Comparison of ENCODE assay signal across 13 cellular contexts in the genomic region with DNA sequence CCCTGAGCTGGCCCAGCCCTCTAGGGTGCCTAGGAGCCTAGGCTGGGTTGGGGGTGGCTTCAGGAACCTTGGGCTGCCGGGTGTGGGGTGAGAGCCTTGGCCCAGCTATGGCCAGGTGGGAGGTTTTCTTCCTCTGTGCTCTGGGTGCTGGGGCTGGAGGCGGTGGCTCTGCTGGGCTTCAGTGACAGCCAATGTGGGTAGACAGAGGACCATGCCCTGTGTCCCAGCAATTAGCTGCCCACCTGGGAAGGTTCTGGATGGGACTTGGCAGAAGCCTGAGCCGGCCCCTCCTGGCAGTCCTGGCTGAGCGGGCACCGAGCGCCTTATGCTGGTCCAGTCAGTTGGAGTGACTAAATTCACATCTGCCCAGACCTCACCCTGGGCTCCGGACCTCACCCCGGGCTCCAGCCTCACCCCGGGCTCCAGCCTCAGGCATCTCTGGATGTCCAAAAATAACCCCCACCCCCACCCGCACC. TPM values are rescaled to one million over a fixed set of nuclear protein-coding genes. Genes with fewer than 3 reads are reported as not detected.
DNase-seq lines count a peak whose midpoint lies in the region; ATAC-seq and TF ChIP-seq lines count a peak whose summit lies in the region.
"Had no signal": no experiment of that assay in that cellular context is flagged by ENCODE, and none has a peak within 500 bp of the region (broad histone marks: within the 10 kb centered on the region; RNA-seq: fewer than 3 reads in every experiment).

No MANE protein-coding gene starts in this region.

- no peak overlapping the region for H3K27ac ChIP-seq in CD8-positive, alpha-beta T cell (ENCODE audit: low read depth, low read length)
- no peak overlapping the region for H3K27ac ChIP-seq in SK-N-MC
- no peak overlapping the region for H3K27ac ChIP-seq in right atrium auricular region
- H3K27ac ChIP-seq in parathyroid adenoma = no peak overlapping the region

- no peaks in the 10 kb centered on the region for H3K36me3 Mint-ChIP-seq in CD8-positive, alpha-beta T cell

- H3K4me2 ChIP-seq in parathyroid adenoma (ENCODE audit: low read length) = no peak overlapping the region

- no peaks in the 10 kb centered on the region for H3K4me1 Mint-ChIP-seq in CD8-positive, alpha-beta T cell (ENCODE audit: low read depth)

- POLR2A ChIA-PET in CD8-positive, alpha-beta T cell (lab: Charles Lee) = no interaction called here

- no peaks in the 10 kb centered on the region for H3K9me3 Mint-ChIP-seq in CD8-positive, alpha-beta T cell

- no peaks in the 10 kb centered on the region for H3K36me3 ChIP-seq in CD8-positive, alpha-beta T cell (ENCODE audit: insufficient read depth, low read length)
- H3K36me3 ChIP-seq in SK-N-MC (ENCODE audit: insufficient read depth, low read length) (no peaks in the 10 kb centered on the region), right atrium auricular region (no peaks in the 10 kb centered on the region), parathyroid adenoma (ENCODE audit: control insufficient read depth, insufficient read depth, low read length) (no peaks in the 10 kb centered on the region)
- H3K36me3 ChIP-seq: breast epithelium, HAP-1 had no signal

- no peak for DNase-seq in CD8-positive, alpha-beta T cell
- DNase-seq in SK-N-MC (ENCODE audit: low read depth, low spot score) (no peak), right atrium auricular region (ENCODE audit: low spot score) (peak; percentile 58), GM19240 (ENCODE audit: insufficient read length, low spot score) (no peak), RKO (ENCODE audit: low spot score) (no peak)
- DNase-seq: DMS 273 treated with DMSO at 0.1 percent for 48 hours, NCI-H524 treated with DMSO at 0.1 percent for 48 hours had no signal

- no peaks in the 10 kb centered on the region for H3K4me1 ChIP-seq in CD8-positive, alpha-beta T cell (ENCODE audit: insufficient read depth, low read length)
- H3K4me1 ChIP-seq in right atrium auricular region = peaks cover 0 to 62% of the 10 kb centered on the region in 2 donors
- peaks cover 8% of the 10 kb centered on the region for H3K4me1 ChIP-seq in parathyroid adenoma
- H3K4me1 ChIP-seq: breast epithelium had no signal

- H3K4me3 ChIP-seq in CD8-positive, alpha-beta T cell (ENCODE audit: low read depth, low read length) = no peak overlapping the region
- peak overlapping the region; percentile 86 for H3K4me3 ChIP-seq in SK-N-MC
- H3K4me3 ChIP-seq in right atrium auricular region = peak overlapping the region in 1 of 2 donors; percentile 59
- no peak overlapping the region for H3K4me3 ChIP-seq in parathyroid adenoma (ENCODE audit: low read depth, low read length)

- H3K4me3 Mint-ChIP-seq in CD8-positive, alpha-beta T cell = peak overlapping the region; percentile 57

- H2AFZ ChIP-seq in parathyroid adenoma = peak overlapping the region; percentile 82

- H3K9ac ChIP-seq in SK-N-MC (ENCODE audit: insufficient read length) = peak overlapping the region; percentile 66
- H3K9ac ChIP-seq in parathyroid adenoma = no peak overlapping the region

- CTCF ChIA-PET in CD8-positive, alpha-beta T cell (lab: Charles Lee) = interaction anchor here (0.9 to 3.0 kb wide), 7 partner anchors 10 to 158 kb away, joined by 3 to 29 read pairs (median 9); no protein-coding TSS in a partner anchor

- H3K9me3 ChIP-seq in CD8-positive, alpha-beta T cell (ENCODE audit: low read length) = no peaks in the 10 kb centered on the region
- H3K9me3 ChIP-seq in SK-N-MC (ENCODE audit: low read depth, low read length) = no peaks in the 10 kb centered on the region
- H3K9me3 ChIP-seq in right atrium auricular region = no peaks in the 10 kb centered on the region
- H3K9me3 ChIP-seq in parathyroid adenoma (ENCODE audit: control insufficient read depth, low read length) = no peaks in the 10 kb centered on the region
- H3K9me3 ChIP-seq: breast epithelium, HAP-1 had no signal

- ATAC-seq in CD8-positive, alpha-beta T cell = no peak
- ATAC-seq in HG03520 (IDR thresholded peaks at IDR 0.05; ENCODE audit: unreplicated experiment) (no peak), HG03159 (IDR thresholded peaks at IDR 0.05; ENCODE audit: unreplicated experiment) (no peak)

- no peaks in the 10 kb centered on the region for H3K27me3 ChIP-seq in CD8-positive, alpha-beta T cell (ENCODE audit: insufficient read depth, low read length)
- H3K27me3 ChIP-seq in right atrium auricular region (no peaks in the 10 kb centered on the region), parathyroid adenoma (ENCODE audit: control insufficient read depth, insufficient read depth, low read length) (no peaks in the 10 kb centered on the region)

- TF ChIP-seq CTCF in CD8-positive, alpha-beta T cell (IDR thresholded peaks at IDR 0.05) = no peak
- TF ChIP-seq CTCF in right atrium auricular region (IDR thresholded peaks at IDR 0.05) = no peak
- TF ChIP-seq CTCF in parathyroid adenoma (IDR thresholded peaks at IDR 0.05) = no peak

- intact Hi-C loops in CD8-positive, alpha-beta T cell (cut with DNase I, micrococcal nuclease) = loop anchor here in 1 of 2 experiments (1.0 kb wide), 1 partner anchor 154 kb away; no protein-coding TSS in a partner anchor

- peaks cover 42% of the 10 kb centered on the region for H3K27me3 Mint-ChIP-seq in CD8-positive, alpha-beta T cell (ENCODE audit: low read depth)

- no peaks in the 10 kb centered on the region for H3K79me2 ChIP-seq in parathyroid adenoma

- H3K27ac Mint-ChIP-seq in CD8-positive, alpha-beta T cell = no peak overlapping the region

RNA-seq across cellular contexts. Expression of a gene that starts 46.8 kb away (rescaled TPM):
- total RNA-seq in CD8-positive, alpha-beta T cell = under 1 TPM; 0.19 to 0.30 TPM
- total RNA-seq in right atrium auricular region = 1 to 10 TPM; 1.4 to 6.9 TPM
- total RNA-seq: HT1080 had no signal
